Comparison of ENCODE assay signal across 1 cellular context in genomic region chr15:33506781-33507180, GRCh38.
TF ChIP-seq lines count a peak whose summit lies in the region.

No MANE protein-coding gene starts in this region.

TF ChIP-seq in GM23338, 12 proteins besides CTCF, POLR2A, EP300 and RAD21:
- TF ChIP-seq EZH2 (IDR thresholded peaks at IDR 0.05; ENCODE audit: low read depth, unreplicated experiment) (no peak), NANOG (IDR thresholded peaks at IDR 0.05; ENCODE audit: borderline replicate concordance) (peak; percentile 44; the same call in 1 of the 2 replicates), REST (IDR thresholded peaks at IDR 0.05; ENCODE audit: unreplicated experiment) (no peak), ZNF331 (CRISPR knock-in tag; IDR thresholded peaks at IDR 0.05; ENCODE audit: low read depth) (no peak), CREB1 (CRISPR knock-in tag; IDR thresholded peaks at IDR 0.05; ENCODE audit: low read depth) (no peak), ZNF462 (CRISPR knock-in tag; IDR thresholded peaks at IDR 0.05) (peak; percentile 40; the same call in 1 of the 2 replicates), POLR2AphosphoS5 (IDR thresholded peaks at IDR 0.05; ENCODE audit: low read depth) (no peak)
TF ChIP-seq in GM23338: peak in this region for 2.
